Comparison of ENCODE assay signal across 8 cellular contexts in the genomic region with DNA sequence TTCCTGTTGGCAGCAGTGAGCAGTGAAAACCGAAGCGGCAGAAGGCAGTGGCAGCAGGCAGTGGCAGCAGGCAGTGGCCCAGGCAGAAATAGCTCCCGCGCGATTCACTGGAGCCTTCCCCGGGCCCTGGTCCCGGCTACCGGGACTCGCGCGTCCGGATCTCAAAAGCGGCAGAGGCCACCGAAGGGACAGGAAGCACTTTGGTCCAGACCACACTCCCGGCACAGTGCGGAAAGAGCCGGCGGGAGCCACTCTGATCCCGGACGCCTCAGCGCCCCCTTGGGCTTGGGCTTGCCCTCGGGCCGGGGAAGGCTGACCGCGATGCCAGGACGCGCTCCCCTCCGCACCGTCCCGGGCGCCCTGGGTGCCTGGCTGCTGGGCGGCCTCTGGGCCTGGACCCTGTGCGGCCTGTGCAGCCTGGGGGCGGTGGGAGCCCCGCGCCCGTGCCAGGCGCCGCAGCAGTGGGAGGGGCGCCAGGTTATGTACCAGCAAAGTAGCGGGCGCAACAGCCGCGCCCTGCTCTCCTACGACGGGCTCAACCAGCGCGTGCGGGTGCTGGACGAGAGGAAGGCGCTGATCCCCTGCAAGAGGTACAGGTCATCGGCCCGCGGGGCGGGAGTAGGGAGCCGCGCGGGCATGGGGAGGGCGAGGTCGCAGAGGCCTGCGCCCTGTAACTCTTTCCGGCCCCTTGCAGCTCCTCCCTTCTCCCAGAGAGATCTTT. TPM values are rescaled to one million over a fixed set of nuclear protein-coding genes. Genes with fewer than 3 reads are reported as not detected.
DNase-seq lines count a peak whose midpoint lies in the region; ATAC-seq and TF ChIP-seq lines count a peak whose summit lies in the region.

Gene EPDR1, plus strand, starts transcription at position 22 of the 721 bp plus-strand sequence. Its CDS starts 300 bp downstream, at position 322.

- H2AFZ ChIP-seq in PC-9, result peak within 1 kb of the TSS; percentile 84
- H2AFZ ChIP-seq in smooth muscle cell (ENCODE audit: low read depth), result peak within 1 kb of the TSS; percentile 97

- H3K27ac ChIP-seq in PC-9 (no peak within 1 kb of the TSS), caudate nucleus (ENCODE audit: low read depth, low read length) (peak within 1 kb of the TSS; percentile 5), smooth muscle cell (ENCODE audit: low read depth) (no peak within 1 kb of the TSS)

- H3K9me2 ChIP-seq in PC-9 (ENCODE audit: insufficient read depth), result no peaks in the 10 kb centered on the region

- BruUV-seq in PC-9 (replicated peaks; lab: Mats Ljungman, UMichigan), result no TSS peak

- H3K36me3 ChIP-seq in PC-9 (ENCODE audit: low read depth) (no peaks in the 10 kb centered on the region), kidney epithelial cell (ENCODE audit: control insufficient read depth, insufficient read depth, low read length) (no peaks in the 10 kb centered on the region), smooth muscle cell (ENCODE audit: low read depth) (no peaks in the 10 kb centered on the region)

- H3K9me3 ChIP-seq in PC-9 (ENCODE audit: insufficient read depth, low read depth), result no peaks in the 10 kb centered on the region
- peaks cover 4% of the 10 kb centered on the region for H3K9me3 ChIP-seq in smooth muscle cell (replicated peaks; ENCODE audit: low read depth)

- ATAC-seq in GM19324 (IDR thresholded peaks at IDR 0.05; ENCODE audit: low FRiP score, unreplicated experiment) (peak; percentile 57), HG03565 (IDR thresholded peaks at IDR 0.05; ENCODE audit: unreplicated experiment) (peak; percentile 25)

- H3K9ac ChIP-seq in smooth muscle cell (ENCODE audit: low read depth), result peak within 1 kb of the TSS; percentile 21

- H3K4me3 ChIP-seq in PC-9, result peak within 1 kb of the TSS; percentile 55
- peak within 1 kb of the TSS; percentile 82 for H3K4me3 ChIP-seq in kidney epithelial cell (ENCODE audit: low read depth, low read length)
- peak within 1 kb of the TSS; percentile 66 for H3K4me3 ChIP-seq in smooth muscle cell

- H3F3A ChIP-seq in PC-9 (ENCODE audit: insufficient read depth, low read depth) (no peaks in the 10 kb centered on the region), smooth muscle cell (ENCODE audit: low read depth) (no peaks in the 10 kb centered on the region)

- peak; percentile 85 for DNase-seq in Caki2 (ENCODE audit: low read depth)
- DNase-seq in PC-9, result peak; percentile 18 to 49
- peak in 53 of 61 donors; percentile 11 to 79 (median 48) for DNase-seq in caudate nucleus (lab: John Stamatoyannopoulos, UW)
- no peak for DNase-seq in kidney epithelial cell (ENCODE audit: low read depth)
- peak; percentile 64 for DNase-seq in smooth muscle cell (lab: John Stamatoyannopoulos, UW; ENCODE audit: unreplicated experiment)
- DNase-seq in NCI-H2196 treated with DMSO at 0.1 percent for 48 hours (lab: John Stamatoyannopoulos, UW; ENCODE audit: unreplicated experiment), result no peak

- H4K20me1 ChIP-seq in PC-9 (ENCODE audit: insufficient read depth) (no peaks in the 10 kb centered on the region), smooth muscle cell (ENCODE audit: low read depth) (no peaks in the 10 kb centered on the region)

- POLR2A ChIA-PET in PC-9 (lab: Charles Lee; ENCODE audit: unreplicated experiment), result no interaction called here

- H3K4me1 ChIP-seq in PC-9 (replicated peaks; ENCODE audit: insufficient read depth), result 0 out of 2 replicates have a peak, but pooled peaks cover 8% of the 10 kb centered on the region
- no peaks in the 10 kb centered on the region for H3K4me1 ChIP-seq in smooth muscle cell (ENCODE audit: low read depth)

- H3K27me3 ChIP-seq in PC-9 (ENCODE audit: insufficient read depth, low read depth) (no peaks in the 10 kb centered on the region), kidney epithelial cell (ENCODE audit: control insufficient read depth, insufficient read depth, low read length) (peaks cover 7% of the 10 kb centered on the region), smooth muscle cell (ENCODE audit: low read depth) (peaks cover 39% of the 10 kb centered on the region)

- peak within 1 kb of the TSS; percentile 72 for H3K4me2 ChIP-seq in PC-9
- peak within 1 kb of the TSS; percentile 96 for H3K4me2 ChIP-seq in smooth muscle cell

- CTCF ChIA-PET in PC-9 (lab: Charles Lee), result no interaction called here

- peak; percentile 50; the same call in 1 of the 2 replicates for TF ChIP-seq CTCF in PC-9 (conservative IDR thresholded peaks at IDR 0.05)
- TF ChIP-seq CTCF in kidney epithelial cell (IDR thresholded peaks at IDR 0.05; ENCODE audit: insufficient read depth, low read length, poor library complexity, severe bottlenecking), result peak; percentile 32
- TF ChIP-seq CTCF in smooth muscle cell (IDR thresholded peaks at IDR 0.05; ENCODE audit: borderline replicate concordance, insufficient read depth, poor library complexity, severe bottlenecking), result no peak

- 0 out of 2 replicates have a peak, but pooled peaks cover 5% of the 10 kb centered on the region for H3K79me2 ChIP-seq in PC-9 (ENCODE audit: low read depth)
- no peaks in the 10 kb centered on the region for H3K79me2 ChIP-seq in smooth muscle cell (ENCODE audit: low read depth)

- under 1% methylated on average over 60 of the region's 62 CpGs for WGBS in smooth muscle cell (ENCODE audit: low lambda C conversion rate)

- in situ Hi-C loops in Caki2 (cut with HindIII; ENCODE audit: low pct_unique_long_range_greater_than_20kb, low sequenced_read_pairs), result loop anchor here (25.0 kb wide), 1 partner anchor 392 kb away; no protein-coding TSS in a partner anchor

- intact Hi-C loops in PC-9 (cut with micrococcal nuclease; ENCODE audit: unreplicated experiment), result no loop called here

RNA-seq across cellular contexts. Expression of gene EPDR1, which starts in this region (rescaled TPM):
- total RNA-seq in Caki2 (2014; rRNA removed; shearing (Covaris generic); ENCODE audit: low replicate concordance), result 250 and 305 TPM in 2 replicates
- total RNA-seq in PC-9 (2021) (3.3 and 5.4 TPM in 2 replicates), kidney epithelial cell (26.4 and 44.1 TPM in 2 replicates), smooth muscle cell (11.1 and 13.9 TPM in 2 replicates)
- polyA plus RNA-seq in smooth muscle cell, result 13.5 and 17.1 TPM in 2 replicates

Comparison
In these comparisons a context has a peak if more than half of its experiments do, and no peak if none do; other contexts are left out.
1. DNase-seq: peak in Caki2 (single experiment), PC-9 (2 of 2), caudate nucleus (53 of 61) and smooth muscle cell (single experiment); none in kidney epithelial cell (single experiment) and NCI-H2196 treated with DMSO at 0.1 percent for 48 hours (single experiment).
2. Peak in every context shown above with its lines, with median percentiles within 50 percentile points of each other: H3K4me3 ChIP-seq.